26 cellular contexts compared by ENCODE assay signal in genomic region chr20:48951041-48951440, GRCh38.
"Had no signal": no experiment of that assay in that cellular context is flagged by ENCODE, and none has a peak within 500 bp of the region (broad histone marks: within the 10 kb centered on the region; RNA-seq: fewer than 3 reads in every experiment).

No MANE protein-coding gene starts in this region.

- DNase-seq: colonic mucosa; effector CD8-positive, alpha-beta T cell; endodermal cell; foreskin fibroblast; gastrocnemius medialis; kidney; mesenchymal stem cell; mucosa of descending colon; naive B cell; psoas muscle; right cardiac atrium; spleen; stimulated activated CD4-positive, alpha-beta T cell treated with anti-CD3 and anti-CD28 coated beads, Interleukin-4, amount 100 ng/mL, for 4 hours; upper lobe of right lung; uterus had no signal

- H3K9me3 ChIP-seq: colonic mucosa, gastrocnemius medialis, mucosa of descending colon, psoas muscle, spleen, thoracic aorta, tibial nerve, upper lobe of right lung, uterus had no signal

- ATAC-seq: esophagus mucosa; gastrocnemius medialis; mucosa of descending colon; natural killer cell treated with Interleukin-12 subunit alpha and Interleukin-12 subunit beta and Interleukin-15 and Interleukin-18, amount 100 ng/mL, for 72 hours; psoas muscle; right cardiac atrium; stimulated activated memory B cell treated with anti-CD40 and anti-IgM and Interleukin-4, amounts not matched to agents 10 μg/mL and 1 μg/mL and 100 μg/mL, for 72 hours; upper lobe of right lung had no signal

- H3K36me3 ChIP-seq: uterus had no signal

- H3K27ac Mint-ChIP-seq: dendritic cell treated with granulocyte-macrophage colony-stimulating factor and Interleukin-4, amounts not matched to agents 40 ng/mL and 50 ng/mL, for 4 days; endodermal cell; mesothelial cell of epicardium; natural killer cell treated with Interleukin-12 subunit alpha and Interleukin-12 subunit beta and Interleukin-15 and Interleukin-18, amount 100 ng/mL, for 72 hours; stimulated activated memory B cell treated with anti-CD40 and anti-IgM and Interleukin-4, amounts not matched to agents 10 μg/mL and 1 μg/mL and 100 μg/mL, for 72 hours; stimulated activated naive CD8-positive, alpha-beta T cell treated with anti-CD3 and anti-CD28 coated beads, Interleukin-15, Interleukin-2, amounts not matched to agents 100 ng/mL and 50 ng/mL, for 24 hours had no signal

- H3K27me3 Mint-ChIP-seq: dendritic cell treated with granulocyte-macrophage colony-stimulating factor and Interleukin-4, amounts not matched to agents 40 ng/mL and 50 ng/mL, for 4 days; naive B cell; natural killer cell treated with Interleukin-12 subunit alpha and Interleukin-12 subunit beta and Interleukin-15 and Interleukin-18, amount 100 ng/mL, for 72 hours; stimulated activated memory B cell treated with anti-CD40 and anti-IgM and Interleukin-4, amounts not matched to agents 10 μg/mL and 1 μg/mL and 100 μg/mL, for 72 hours; stimulated activated naive CD8-positive, alpha-beta T cell treated with anti-CD3 and anti-CD28 coated beads, Interleukin-15, Interleukin-2, amounts not matched to agents 100 ng/mL and 50 ng/mL, for 24 hours had no signal

- H3K4me1 Mint-ChIP-seq: naive B cell; neural crest cell; stimulated activated memory B cell treated with anti-CD40 and anti-IgM and Interleukin-4, amounts not matched to agents 10 μg/mL and 1 μg/mL and 100 μg/mL, for 72 hours had no signal

- H3K27ac ChIP-seq: colonic mucosa, epithelial cell of prostate, skin epidermis, spleen, thoracic aorta, tibial nerve, upper lobe of right lung, uterus had no signal

- H3K9me3 Mint-ChIP-seq: dendritic cell treated with granulocyte-macrophage colony-stimulating factor and Interleukin-4, amounts not matched to agents 40 ng/mL and 50 ng/mL, for 4 days; endodermal cell; mesothelial cell of epicardium; naive B cell; natural killer cell treated with Interleukin-12 subunit alpha and Interleukin-12 subunit beta and Interleukin-15 and Interleukin-18, amount 100 ng/mL, for 72 hours; neural crest cell; stimulated activated memory B cell treated with anti-CD40 and anti-IgM and Interleukin-4, amounts not matched to agents 10 μg/mL and 1 μg/mL and 100 μg/mL, for 72 hours; stimulated activated naive CD8-positive, alpha-beta T cell treated with anti-CD3 and anti-CD28 coated beads, Interleukin-15, Interleukin-2, amounts not matched to agents 100 ng/mL and 50 ng/mL, for 24 hours had no signal

- H3K4me1 ChIP-seq: colonic mucosa, psoas muscle, tibial nerve, upper lobe of right lung, uterus had no signal

- H3K27me3 ChIP-seq: colonic mucosa, gastrocnemius medialis, spleen, tibial nerve, upper lobe of right lung, uterus had no signal

- H3K4me3 Mint-ChIP-seq: dendritic cell treated with granulocyte-macrophage colony-stimulating factor and Interleukin-4, amounts not matched to agents 40 ng/mL and 50 ng/mL, for 4 days; endodermal cell; mesothelial cell of epicardium; naive B cell; natural killer cell treated with Interleukin-12 subunit alpha and Interleukin-12 subunit beta and Interleukin-15 and Interleukin-18, amount 100 ng/mL, for 72 hours; neural crest cell; stimulated activated memory B cell treated with anti-CD40 and anti-IgM and Interleukin-4, amounts not matched to agents 10 μg/mL and 1 μg/mL and 100 μg/mL, for 72 hours; stimulated activated naive CD8-positive, alpha-beta T cell treated with anti-CD3 and anti-CD28 coated beads, Interleukin-15, Interleukin-2, amounts not matched to agents 100 ng/mL and 50 ng/mL, for 24 hours had no signal

- H3K4me3 ChIP-seq: colonic mucosa, gastrocnemius medialis, mucosa of descending colon, psoas muscle, skin epidermis, spleen, thoracic aorta, tibial nerve, upper lobe of right lung, uterus had no signal
